19 cellular contexts compared by ENCODE assay signal in genomic region chr20:12575352-12576095, GRCh38.
DNase-seq lines count a peak whose midpoint lies in the region; ATAC-seq, FAIRE-seq and TF ChIP-seq lines count a peak whose summit lies in the region.
"Had no signal": no experiment of that assay in that cellular context is flagged by ENCODE, and none has a peak within 500 bp of the region (broad histone marks: within the 10 kb centered on the region; RNA-seq: fewer than 3 reads in every experiment).

No MANE protein-coding gene starts in this region.

- H3K9me3 ChIP-seq in MG63 (no peaks in the 10 kb centered on the region), lower lobe of right lung (no peaks in the 10 kb centered on the region), smooth muscle cell (replicated peaks; ENCODE audit: low read depth) (no peaks in the 10 kb centered on the region)
- H3K9me3 ChIP-seq: BE2C, vagina had no signal

- peak overlapping the region; percentile 6 for H2AFZ ChIP-seq in smooth muscle cell (ENCODE audit: low read depth)
- H2AFZ ChIP-seq: GM23338 had no signal

- no peaks in the 10 kb centered on the region for H3K79me2 ChIP-seq in smooth muscle cell (ENCODE audit: low read depth)

- peak overlapping the region; percentile 44 for H3K4me2 ChIP-seq in smooth muscle cell
- H3K4me2 ChIP-seq: GM23338, KMS-11 had no signal

- H3K9me3 Mint-ChIP-seq in activated T-cell treated with anti-CD3 and anti-CD28 coated beads, Interleukin-2, amount 50 U/mL, for 72 hours = peaks cover 2 to 5% of the 10 kb centered on the region in 2 donors
- H3K9me3 Mint-ChIP-seq: GM23338 had no signal

- ATAC-seq in lower lobe of right lung (peak; percentile 77 to 90), GM18858 (IDR thresholded peaks at IDR 0.05; ENCODE audit: unreplicated experiment) (no peak), HG02938 (IDR thresholded peaks at IDR 0.05; ENCODE audit: unreplicated experiment) (no peak)
- no peak for ATAC-seq in activated T-cell treated with anti-CD3 and anti-CD28 coated beads, Interleukin-2, amount 50 U/mL, for 72 hours (replicated peaks in 1 of 2)
- ATAC-seq: GM23338 had no signal

- 71% methylated on average over 4 of the region's 4 CpGs for WGBS in smooth muscle cell (ENCODE audit: low lambda C conversion rate)

- no peak overlapping the region for H3K4me3 Mint-ChIP-seq in activated T-cell treated with anti-CD3 and anti-CD28 coated beads, Interleukin-2, amount 50 U/mL, for 72 hours
- H3K4me3 Mint-ChIP-seq: GM23338 had no signal

- peak; percentile 74 for DNase-seq in MG63
- DNase-seq in lower lobe of right lung = peak; percentile 52
- no peak for DNase-seq in smooth muscle cell (lab: John Stamatoyannopoulos, UW; ENCODE audit: unreplicated experiment)
- DNase-seq in NCI-H2107 (lab: John Stamatoyannopoulos, UW) = no peak
- no peak for DNase-seq in activated T-cell treated with anti-CD3 and anti-CD28 coated beads, Interleukin-2, amount 50 U/mL, for 72 hours
- DNase-seq: activated T-cell treated with anti-CD3 and anti-CD28 coated beads, Interleukin-2, amount 50 U/mL, for 1 hour; BE2C; effector CD8-positive, alpha-beta T cell; EL; glutamatergic neuron; kidney glomerular epithelial cell; OCI-M1; SW 1271 had no signal

- no peaks in the 10 kb centered on the region for H3K27me3 Mint-ChIP-seq in activated T-cell treated with anti-CD3 and anti-CD28 coated beads, Interleukin-2, amount 50 U/mL, for 72 hours (ENCODE audit: low read depth)

- intact Hi-C loops in lower lobe of right lung (cut with DNase I) = no loop called here

- no peaks in the 10 kb centered on the region for H3K4me1 Mint-ChIP-seq in activated T-cell treated with anti-CD3 and anti-CD28 coated beads, Interleukin-2, amount 50 U/mL, for 72 hours (ENCODE audit: low read depth)
- H3K4me1 Mint-ChIP-seq: GM23338 had no signal

- peaks cover 9% of the 10 kb centered on the region for H3F3A ChIP-seq in smooth muscle cell (ENCODE audit: low read depth)

- no peaks in the 10 kb centered on the region for H3K4me1 ChIP-seq in lower lobe of right lung
- peaks cover 6% of the 10 kb centered on the region for H3K4me1 ChIP-seq in smooth muscle cell (ENCODE audit: low read depth)
- H3K4me1 ChIP-seq: BE2C, vagina had no signal

- no peak overlapping the region for H3K27ac Mint-ChIP-seq in activated T-cell treated with anti-CD3 and anti-CD28 coated beads, Interleukin-2, amount 50 U/mL, for 72 hours
- H3K27ac Mint-ChIP-seq: GM23338 had no signal

- H3K4me3 ChIP-seq in MG63 (no peak overlapping the region), lower lobe of right lung (no peak overlapping the region), smooth muscle cell (no peak overlapping the region)
- H3K4me3 ChIP-seq: GM23338, vagina had no signal

- peak; percentile 57 for FAIRE-seq in endometrium (lab: Jason Lieb, UNC)

- no peaks in the 10 kb centered on the region for H4K20me1 ChIP-seq in smooth muscle cell (ENCODE audit: low read depth)

- no peaks in the 10 kb centered on the region for H3K27me3 ChIP-seq in MG63
- H3K27me3 ChIP-seq in lower lobe of right lung (ENCODE audit: low read depth) = no peaks in the 10 kb centered on the region
- H3K27me3 ChIP-seq in smooth muscle cell (ENCODE audit: low read depth) = no peaks in the 10 kb centered on the region
- H3K27me3 ChIP-seq: BE2C, vagina had no signal

- H3K36me3 ChIP-seq in MG63 = no peaks in the 10 kb centered on the region
- H3K36me3 ChIP-seq in lower lobe of right lung = no peaks in the 10 kb centered on the region
- no peaks in the 10 kb centered on the region for H3K36me3 ChIP-seq in smooth muscle cell (ENCODE audit: low read depth)
- H3K36me3 ChIP-seq: BE2C, vagina had no signal

- TF ChIP-seq CTCF in lower lobe of right lung (IDR thresholded peaks at IDR 0.05) = no peak
- TF ChIP-seq CTCF in smooth muscle cell (IDR thresholded peaks at IDR 0.05; ENCODE audit: borderline replicate concordance, insufficient read depth, poor library complexity, severe bottlenecking) = no peak

- H3K9ac ChIP-seq in smooth muscle cell (ENCODE audit: low read depth) = no peak overlapping the region
- H3K9ac ChIP-seq: KMS-11 had no signal

- peaks cover 0 to 2% of the 10 kb centered on the region in 2 donors for H3K36me3 Mint-ChIP-seq in activated T-cell treated with anti-CD3 and anti-CD28 coated beads, Interleukin-2, amount 50 U/mL, for 72 hours (ENCODE audit: insufficient read depth in 2 of 2)

- peak overlapping the region; percentile 46 for H3K27ac ChIP-seq in lower lobe of right lung
- H3K27ac ChIP-seq in smooth muscle cell (ENCODE audit: low read depth) = peak overlapping the region; percentile 42
- H3K27ac ChIP-seq: KMS-11, vagina had no signal

Comparison
In these comparisons a context has a peak if more than half of its experiments do, and no peak if none do; other contexts are left out.
1. DNase-seq: peak in MG63 (single experiment) and lower lobe of right lung (single experiment); none in smooth muscle cell (single experiment), NCI-H2107 (single experiment) and activated T-cell treated with anti-CD3 and anti-CD28 coated beads, Interleukin-2, amount 50 U/mL, for 72 hours (0 of 2).
2. ATAC-seq: peak in lower lobe of right lung (2 of 2); none in GM18858 (single experiment), HG02938 (single experiment) and activated T-cell treated with anti-CD3 and anti-CD28 coated beads, Interleukin-2, amount 50 U/mL, for 72 hours (0 of 2).